Comparison of ENCODE assay signal across 8 cellular contexts in genomic region chr3:142828703-142829304, GRCh38.
DNase-seq lines count a peak whose midpoint lies in the region; ATAC-seq and TF ChIP-seq lines count a peak whose summit lies in the region.

No MANE protein-coding gene starts in this region.

- peak; percentile 95 for TF ChIP-seq CTCF in WERI-Rb-1 (IDR thresholded peaks at IDR 0.05; ENCODE audit: low read depth, low read length)

- H3K27ac ChIP-seq in CD4-positive, CD25-positive, alpha-beta regulatory T cell (ENCODE audit: insufficient read depth, low read length, poor library complexity, severe bottlenecking), result no peak overlapping the region
- H3K27ac ChIP-seq in WERI-Rb-1, result peak overlapping the region; percentile 47; the same call in 1 of the 2 replicates

- peak; percentile 21 to 69 (median 21) for DNase-seq in CD4-positive, CD25-positive, alpha-beta regulatory T cell
- DNase-seq in NCI-H2196 treated with DMSO at 0.1 percent for 48 hours (lab: John Stamatoyannopoulos, UW; ENCODE audit: unreplicated experiment) (peak; percentile 77), WERI-Rb-1 (peak; percentile 87), left colon (peak; percentile 69 to 86)
- DNase-seq in central memory CD4-positive, alpha-beta T cell, result peak; percentile 6
- DNase-seq in stimulated activated CD4-positive, alpha-beta T cell treated with anti-CD3 and anti-CD28 coated beads, Interleukin-4, amount 100 ng/mL, for 1 hour, result peak; percentile 63

- peaks cover 0 to 2% (median 0%) of the 10 kb centered on the region in 4 donors for H3K4me1 Mint-ChIP-seq in CD4-positive, CD25-positive, alpha-beta regulatory T cell

- H3K36me3 ChIP-seq in CD4-positive, CD25-positive, alpha-beta regulatory T cell (ENCODE audit: control insufficient read depth, insufficient read depth, low read length), result no peaks in the 10 kb centered on the region
- no peaks in the 10 kb centered on the region for H3K36me3 ChIP-seq in WERI-Rb-1

- peaks cover 35% of the 10 kb centered on the region for H3K27me3 Mint-ChIP-seq in CD4-positive, CD25-positive, alpha-beta regulatory T cell

- H3K36me3 Mint-ChIP-seq in CD4-positive, CD25-positive, alpha-beta regulatory T cell, result no peaks in the 10 kb centered on the region

- no peak overlapping the region for H3K27ac Mint-ChIP-seq in CD4-positive, CD25-positive, alpha-beta regulatory T cell

- no peaks in the 10 kb centered on the region for H3K4me1 ChIP-seq in CD4-positive, CD25-positive, alpha-beta regulatory T cell (ENCODE audit: control insufficient read depth, insufficient read depth, low read length, poor library complexity, severe bottlenecking)

- peak; percentile 75 to 82 for ATAC-seq in CD4-positive, CD25-positive, alpha-beta regulatory T cell (ENCODE audit: low read depth in 2 of 2)
- ATAC-seq in GM19324 (IDR thresholded peaks at IDR 0.05; ENCODE audit: low FRiP score, unreplicated experiment) (peak; percentile 90), HG03280 (IDR thresholded peaks at IDR 0.05; ENCODE audit: unreplicated experiment) (peak; percentile 99), left colon (peak; percentile 99)

- H3K9me3 Mint-ChIP-seq in CD4-positive, CD25-positive, alpha-beta regulatory T cell, result peaks cover 0 to 4% (median 0%) of the 10 kb centered on the region in 7 donors

- no peaks in the 10 kb centered on the region for H3K9me3 ChIP-seq in CD4-positive, CD25-positive, alpha-beta regulatory T cell (ENCODE audit: control insufficient read depth in 2 of 2, low read length in 2 of 2)
- no peaks in the 10 kb centered on the region for H3K9me3 ChIP-seq in WERI-Rb-1 (ENCODE audit: severe bottlenecking)

- H3K27me3 ChIP-seq in CD4-positive, CD25-positive, alpha-beta regulatory T cell (ENCODE audit: control insufficient read depth, insufficient read depth, low read length), result peaks cover 7% of the 10 kb centered on the region
- H3K27me3 ChIP-seq in WERI-Rb-1 (ENCODE audit: insufficient read depth, low read depth, severe bottlenecking), result no peaks in the 10 kb centered on the region

- no peak overlapping the region for H3K4me3 Mint-ChIP-seq in CD4-positive, CD25-positive, alpha-beta regulatory T cell

- no peak overlapping the region for H3K4me3 ChIP-seq in CD4-positive, CD25-positive, alpha-beta regulatory T cell (ENCODE audit: low read depth, low read length)
- H3K4me3 ChIP-seq in WERI-Rb-1 (ENCODE audit: low read depth, low read length), result no peak overlapping the region

- intact Hi-C loops in left colon (cut with DNase I, micrococcal nuclease), result no loop called here

Comparison
In these comparisons a context has a peak if more than half of its experiments do, and no peak if none do; other contexts are left out.
1. DNase-seq: peak in every context shown above with its lines; median percentile 87 in WERI-Rb-1; 78 in left colon; 77 in NCI-H2196 treated with DMSO at 0.1 percent for 48 hours; 63 in stimulated activated CD4-positive, alpha-beta T cell treated with anti-CD3 and anti-CD28 coated beads, Interleukin-4, amount 100 ng/mL, for 1 hour; 21 in CD4-positive, CD25-positive, alpha-beta regulatory T cell; 6 in central memory CD4-positive, alpha-beta T cell.